Comparison of ENCODE assay signal across 9 cellular contexts in genomic region chr10:49407552-49408137, GRCh38. TPM values are rescaled to one million over a fixed set of nuclear protein-coding genes. Genes with fewer than 3 reads are reported as not detected.
DNase-seq lines count a peak whose midpoint lies in the region; ATAC-seq and TF ChIP-seq lines count a peak whose summit lies in the region.
"Had no signal": no experiment of that assay in that cellular context is flagged by ENCODE, and none has a peak within 500 bp of the region (broad histone marks: within the 10 kb centered on the region; RNA-seq: fewer than 3 reads in every experiment).

No MANE protein-coding gene starts in this region.

- H3K9me3 ChIP-seq in osteoblast (ENCODE audit: low read depth, low read length) (no peaks in the 10 kb centered on the region), thoracic aorta (no peaks in the 10 kb centered on the region)
- H3K9me3 ChIP-seq: BLaER1 had no signal

- no peaks in the 10 kb centered on the region for H3K79me2 ChIP-seq in osteoblast (ENCODE audit: insufficient read depth, low read length)

- no peaks in the 10 kb centered on the region for H4K20me1 ChIP-seq in osteoblast (ENCODE audit: insufficient read depth, low read length)
- H4K20me1 ChIP-seq: BLaER1 had no signal

- H3K4me1 ChIP-seq in osteoblast (ENCODE audit: insufficient read depth, low read length) (no peaks in the 10 kb centered on the region), thoracic aorta (ENCODE audit: control insufficient read depth in 1 of 2, low read depth in 2 of 2) (no peaks in the 10 kb centered on the region)
- H3K4me1 ChIP-seq: BLaER1 had no signal

- H3K27ac ChIP-seq in osteoblast (ENCODE audit: low read depth, low read length) (no peak overlapping the region), thoracic aorta (no peak overlapping the region)
- H3K27ac ChIP-seq: BLaER1 had no signal

- H2AFZ ChIP-seq in osteoblast (ENCODE audit: low read length): no peak overlapping the region

- no peak overlapping the region for H3K4me2 ChIP-seq in osteoblast (ENCODE audit: insufficient read depth, low read length)
- H3K4me2 ChIP-seq: BLaER1 had no signal

- peaks cover 63% of the 10 kb centered on the region for H3K27me3 ChIP-seq in osteoblast (ENCODE audit: insufficient read depth, low read length)
- no peaks in the 10 kb centered on the region for H3K27me3 ChIP-seq in thoracic aorta (replicated peaks; ENCODE audit: insufficient read depth)
- H3K27me3 ChIP-seq: BLaER1 had no signal

- ATAC-seq in thoracic aorta (ENCODE audit: insufficient number of reproducible peaks, low FRiP score, low read depth): peak; percentile 20

- TF ChIP-seq CTCF in fibroblast of villous mesenchyme (IDR thresholded peaks at IDR 0.05; ENCODE audit: insufficient read depth, low read depth, low read length): peak; percentile 97
- peak; percentile 97 for TF ChIP-seq CTCF in osteoblast (IDR thresholded peaks at IDR 0.05; ENCODE audit: extremely low read depth, low read depth, low read length)
- TF ChIP-seq CTCF in thoracic aorta (IDR thresholded peaks at IDR 0.05): peak; percentile 74

- DNase-seq in NCI-H1436 (lab: John Stamatoyannopoulos, UW) (peak; percentile 62), NCI-H1436 treated with DMSO at 0.1 percent for 48 hours (lab: John Stamatoyannopoulos, UW) (no peak), HT1080 (ENCODE audit: low read depth) (peak; percentile 62), RKO (ENCODE audit: low spot score) (peak; percentile 69), fibroblast of villous mesenchyme (ENCODE audit: low read depth) (peak; percentile 77), osteoblast (ENCODE audit: insufficient read length, low spot score, missing footprints) (peak; percentile 96), thoracic aorta (ENCODE audit: low spot score) (no peak)
- DNase-seq in activated T-helper 1 cell treated with anti-CD3 and anti-CD28 coated beads, Interleukin-2, amount 50 U/mL, for 16 hours (ENCODE audit: low read depth in 1 of 2, low spot score in 1 of 2): peak; percentile 44

- no peak overlapping the region for H3K4me3 ChIP-seq in fibroblast of villous mesenchyme (ENCODE audit: low read depth, low read length)
- H3K4me3 ChIP-seq in osteoblast (ENCODE audit: insufficient read depth, low read length): no peak overlapping the region
- H3K4me3 ChIP-seq in thoracic aorta: no peak overlapping the region
- H3K4me3 ChIP-seq: BLaER1 had no signal

- H3K36me3 ChIP-seq in osteoblast (ENCODE audit: insufficient read depth, low read length) (no peaks in the 10 kb centered on the region), thoracic aorta (no peaks in the 10 kb centered on the region)
- H3K36me3 ChIP-seq: BLaER1 had no signal

RNA-seq across cellular contexts. Expression of gene DRGX, which starts 11.8 kb away (rescaled TPM):
- not detected in 2 replicates for total RNA-seq in HT1080 (2014; rRNA removed; shearing (Covaris generic))
- polyA plus RNA-seq in HT1080 (2015; cell fraction: cytosol; rRNA removed): 0.07 TPM in 1 of 2 replicates, not detected in the other
- polyA plus RNA-seq in HT1080 (2015; cell fraction: nucleus; rRNA removed): 0.05 TPM in 1 of 2 replicates, not detected in the other
- total RNA-seq in fibroblast of villous mesenchyme: not detected in 2 replicates
- total RNA-seq in osteoblast: under 0.01 TPM in 1 of 2 replicates, not detected in the other
- not detected for total RNA-seq in thoracic aorta

Comparison
In these comparisons a context has a peak if more than half of its experiments do, and no peak if none do; other contexts are left out.
1. DNase-seq: peak in NCI-H1436 (single experiment), HT1080 (single experiment), RKO (single experiment), activated T-helper 1 cell treated with anti-CD3 and anti-CD28 coated beads, Interleukin-2, amount 50 U/mL, for 16 hours (2 of 2), fibroblast of villous mesenchyme (single experiment) and osteoblast (single experiment); none in NCI-H1436 treated with DMSO at 0.1 percent for 48 hours (single experiment) and thoracic aorta (single experiment).
2. Peak in every context shown above with its lines, with median percentiles within 50 percentile points of each other: CTCF ChIP-seq.